15 cellular contexts compared by ENCODE assay signal in genomic region chr10:35598379-35598778, GRCh38. TPM values are rescaled to one million over a fixed set of nuclear protein-coding genes. Genes with fewer than 3 reads are reported as not detected.
DNase-seq lines count a peak whose midpoint lies in the region; ATAC-seq, FAIRE-seq and TF ChIP-seq lines count a peak whose summit lies in the region.
"Had no signal": no experiment of that assay in that cellular context is flagged by ENCODE, and none has a peak within 500 bp of the region (broad histone marks: within the 10 kb centered on the region; RNA-seq: fewer than 3 reads in every experiment).

No MANE protein-coding gene starts in this region.

- no peaks in the 10 kb centered on the region for H3K36me3 Mint-ChIP-seq in nephron progenitor cell (ENCODE audit: low read depth)
- H3K36me3 Mint-ChIP-seq: activated naive CD8-positive, alpha-beta T cell had no signal

- H3K27me3 Mint-ChIP-seq in nephron progenitor cell (ENCODE audit: low read depth, poor library complexity): peaks cover 20% of the 10 kb centered on the region

- ATAC-seq in GM21367 (IDR thresholded peaks at IDR 0.05; ENCODE audit: unreplicated experiment): no peak
- ATAC-seq: activated CD8-positive, alpha-beta T cell treated with anti-CD3 and anti-CD28 coated beads for 36 hours; mucosa of descending colon had no signal

- H3K9me2 ChIP-seq in OCI-LY7 (ENCODE audit: insufficient read depth, low read length): no peaks in the 10 kb centered on the region

- no peak overlapping the region for H3K27ac Mint-ChIP-seq in nephron progenitor cell
- H3K27ac Mint-ChIP-seq: activated CD8-positive, alpha-beta T cell treated with anti-CD3 and anti-CD28 coated beads for 36 hours; activated naive CD8-positive, alpha-beta T cell had no signal

- no peaks in the 10 kb centered on the region for H3K27me3 ChIP-seq in dorsolateral prefrontal cortex

- TF ChIP-seq CTCF in D721Med (IDR thresholded peaks at IDR 0.05; ENCODE audit: insufficient read depth, missing control alignments): peak; percentile 39
- peak; percentile 50; the same call in 1 of the 2 replicates for TF ChIP-seq CTCF in OCI-LY7 (conservative IDR thresholded peaks at IDR 0.05; ENCODE audit: low read length)
- peak in 29 of 56 donors; percentile 15 to 66 (median 28) for TF ChIP-seq CTCF in dorsolateral prefrontal cortex (IDR thresholded peaks at IDR 0.05 in 54 of 56, conservative IDR thresholded peaks at IDR 0.05 in 2 of 56; ENCODE audit: low read depth in 1 of 56, partially characterized antibody in 56 of 56)
- TF ChIP-seq CTCF in nephron progenitor cell (IDR thresholded peaks at IDR 0.05): peak; percentile 15

- DNase-seq in D721Med (ENCODE audit: insufficient read length, low spot score) (no peak), OCI-LY7 (ENCODE audit: low spot score) (no peak), dorsolateral prefrontal cortex (no peak), nephron progenitor cell (no peak), NCI-H69 (lab: John Stamatoyannopoulos, UW) (no peak), RPMI8226 (no peak), H4 (ENCODE audit: low spot score) (no peak)
- DNase-seq: activated CD8-positive, alpha-beta T cell treated with anti-CD3 and anti-CD28 coated beads for 36 hours; NCI-H2107; stimulated activated naive CD4-positive, alpha-beta T cell treated with Interleukin-2 at 50 U/mL for 16 hours had no signal

- H3K4me1 Mint-ChIP-seq in nephron progenitor cell: peaks cover 5% of the 10 kb centered on the region

- POLR2A ChIA-PET in OCI-LY7 (lab: Charles Lee): interaction anchor here (0.5 kb wide), 1 partner anchor 553 kb away, joined by 3 read pairs; no protein-coding TSS in a partner anchor

- no peaks in the 10 kb centered on the region for H3K36me3 ChIP-seq in OCI-LY7 (ENCODE audit: insufficient read depth, low read length)

- no peaks in the 10 kb centered on the region for H3K9me3 ChIP-seq in OCI-LY7 (ENCODE audit: low read length)
- H3K9me3 ChIP-seq: mucosa of descending colon had no signal

- intact Hi-C loops in OCI-LY7 (cut with micrococcal nuclease; ENCODE audit: unreplicated experiment): no loop called here
- intact Hi-C loops in dorsolateral prefrontal cortex (cut with DNase I): no loop called here

- H3K9me3 Mint-ChIP-seq in nephron progenitor cell: peaks cover 14% of the 10 kb centered on the region
- H3K9me3 Mint-ChIP-seq: activated CD8-positive, alpha-beta T cell treated with anti-CD3 and anti-CD28 coated beads for 36 hours had no signal

- FAIRE-seq in D721Med (lab: Jason Lieb, UNC): no peak

- no peaks in the 10 kb centered on the region for H3K79me2 ChIP-seq in OCI-LY7 (ENCODE audit: insufficient read depth, low read depth, low read length)

- no peak overlapping the region for H3K4me3 ChIP-seq in OCI-LY7 (ENCODE audit: low read depth, low read length, poor library complexity, severe bottlenecking)
- no peak overlapping the region for H3K4me3 ChIP-seq in dorsolateral prefrontal cortex
- H3K4me3 ChIP-seq: mucosa of descending colon, SK-N-MC had no signal

- H3K27ac ChIP-seq in OCI-LY7 (ENCODE audit: low read depth, low read length, poor library complexity, severe bottlenecking): no peak overlapping the region
- H3K27ac ChIP-seq in dorsolateral prefrontal cortex: no peak overlapping the region
- H3K27ac ChIP-seq: HL-60, SK-N-MC had no signal

- CTCF ChIA-PET in OCI-LY7 (lab: Charles Lee; ENCODE audit: unreplicated experiment): no interaction called here

- no peak overlapping the region for H3K4me2 ChIP-seq in OCI-LY7 (ENCODE audit: low read length)

- no peak overlapping the region for H2AFZ ChIP-seq in OCI-LY7 (ENCODE audit: low read length)

- H3K4me3 Mint-ChIP-seq in nephron progenitor cell: no peak overlapping the region
- H3K4me3 Mint-ChIP-seq: activated CD8-positive, alpha-beta T cell treated with anti-CD3 and anti-CD28 coated beads for 36 hours; activated naive CD8-positive, alpha-beta T cell had no signal

- H3K4me1 ChIP-seq in OCI-LY7 (ENCODE audit: insufficient read depth, low read length, poor library complexity, severe bottlenecking): no peaks in the 10 kb centered on the region

- H4K20me1 ChIP-seq in OCI-LY7 (ENCODE audit: insufficient read depth, low read length): no peaks in the 10 kb centered on the region

- BruUV-seq in OCI-LY7 (replicated peaks; lab: Mats Ljungman, UMichigan): no TSS peak

RNA-seq across cellular contexts. Expression of gene GJD4, which starts 6.8 kb away (rescaled TPM):
- not detected in 2 replicates for total RNA-seq in OCI-LY7 (2014; rRNA removed; shearing (Covaris generic))
- total RNA-seq in OCI-LY7 (2022) (not detected in 2 replicates), dorsolateral prefrontal cortex (1 to 10 TPM in 22 of 120 experiments, under 1 TPM in 78, not detected in 20; 0.26 to 1.9 (median 0.63) TPM)
- not detected in 2 replicates for total RNA-seq in H4 (2014; rRNA removed; shearing (Covaris generic))
- total RNA-seq: activated CD8-positive, alpha-beta T cell treated with anti-CD3 and anti-CD28 coated beads for 36 hours; mucosa of descending colon had no signal

RNA-seq across cellular contexts. Expression of gene FZD8, which starts 43.7 kb away (rescaled TPM):
- total RNA-seq in OCI-LY7 (2014; rRNA removed; shearing (Covaris generic)): 4.7 and 4.9 TPM in 2 replicates
- 3.9 and 4.2 TPM in 2 replicates for total RNA-seq in OCI-LY7 (2022)
- total RNA-seq in dorsolateral prefrontal cortex: 10 to 100 TPM in 16 of 120 experiments, 1 to 10 TPM in 104; 3.4 to 36.8 (median 7.2) TPM
- total RNA-seq in H4 (2014; rRNA removed; shearing (Covaris generic)): 1.6 and 2.5 TPM in 2 replicates
